Comparison of ENCODE assay signal across 12 cellular contexts in genomic region chr3:146817705-146818104, GRCh38.
A peak's percentile ranks its signal among the peaks of the same experiment; 100 is the strongest.
DNase-seq lines count a peak whose midpoint lies in the region; ATAC-seq and TF ChIP-seq lines count a peak whose summit lies in the region.
"Had no signal": no experiment of that assay in that cellular context is flagged by ENCODE, and none has a peak within 500 bp of the region (broad histone marks: within the 10 kb centered on the region; RNA-seq: fewer than 3 reads in every experiment).

No MANE protein-coding gene starts in this region.

- H3K27ac ChIP-seq in esophagus squamous epithelium, result no peak overlapping the region
- H3K27ac ChIP-seq: parathyroid adenoma, thoracic aorta had no signal

- no peak for ATAC-seq in activated CD4-positive, CD25-positive, alpha-beta regulatory T cell treated with anti-CD3 and anti-CD28 coated beads, Interleukin-2, amount 50 U/mL, for 24 hours

- 46 to 48% methylated on average over 2 of the region's 2 CpGs for WGBS in esophagus squamous epithelium, 2 donors

- H3K36me3 Mint-ChIP-seq in activated T-cell treated with anti-CD3 and anti-CD28 coated beads, Interleukin-2, amount 50 U/mL, for 24 hours (ENCODE audit: low read depth), result no peaks in the 10 kb centered on the region

- H3K4me3 ChIP-seq in AG10803 (ENCODE audit: low read length) (no peak overlapping the region), esophagus squamous epithelium (no peak overlapping the region)
- H3K4me3 ChIP-seq: thoracic aorta had no signal

- peak; percentile 70 for DNase-seq in AG10803 (ENCODE audit: low read depth)
- DNase-seq in HT-29 (ENCODE audit: low spot score), result peak; percentile 19
- peak; percentile 27 for DNase-seq in SW480 (ENCODE audit: low spot score)
- DNase-seq in globus pallidus (ENCODE audit: low spot score), result peak; percentile 28
- no peak for DNase-seq in activated T-cell treated with anti-CD3 and anti-CD28 coated beads, Interleukin-2, amount 50 U/mL, for 24 hours
- no peak for DNase-seq in GM19240 (ENCODE audit: insufficient read length, low spot score)
- no peak for DNase-seq in esophagus squamous epithelium (lab: John Stamatoyannopoulos, UW)
- DNase-seq: T1000 had no signal

- peak; percentile 68 for TF ChIP-seq CTCF in AG10803 (conservative IDR thresholded peaks at IDR 0.05; ENCODE audit: low read length)
- TF ChIP-seq CTCF in esophagus squamous epithelium (IDR thresholded peaks at IDR 0.05), result no peak

- no peak overlapping the region for H3K27ac Mint-ChIP-seq in activated T-cell treated with anti-CD3 and anti-CD28 coated beads, Interleukin-2, amount 50 U/mL, for 24 hours
- H3K27ac Mint-ChIP-seq: dendritic cell treated with granulocyte-macrophage colony-stimulating factor and Interleukin-4, amounts not matched to agents 40 ng/mL and 50 ng/mL, for 4 days had no signal

- no peaks in the 10 kb centered on the region for H3K4me1 Mint-ChIP-seq in activated T-cell treated with anti-CD3 and anti-CD28 coated beads, Interleukin-2, amount 50 U/mL, for 24 hours (ENCODE audit: low read depth)

- H3K27me3 Mint-ChIP-seq in activated T-cell treated with anti-CD3 and anti-CD28 coated beads, Interleukin-2, amount 50 U/mL, for 24 hours, result no peaks in the 10 kb centered on the region
- H3K27me3 Mint-ChIP-seq: dendritic cell treated with granulocyte-macrophage colony-stimulating factor and Interleukin-4, amounts not matched to agents 40 ng/mL and 50 ng/mL, for 4 days had no signal

- TF ChIP-seq POLR2A in esophagus squamous epithelium (IDR thresholded peaks at IDR 0.05), result no peak

- intact Hi-C loops in esophagus squamous epithelium (cut with DNase I), result no loop called here

- no peak overlapping the region for H3K4me3 Mint-ChIP-seq in activated T-cell treated with anti-CD3 and anti-CD28 coated beads, Interleukin-2, amount 50 U/mL, for 24 hours
- H3K4me3 Mint-ChIP-seq: dendritic cell treated with granulocyte-macrophage colony-stimulating factor and Interleukin-4, amounts not matched to agents 40 ng/mL and 50 ng/mL, for 4 days had no signal

- H3K36me3 ChIP-seq in esophagus squamous epithelium, result no peaks in the 10 kb centered on the region
- H3K36me3 ChIP-seq: thoracic aorta had no signal

- H3K27me3 ChIP-seq in esophagus squamous epithelium, result no peaks in the 10 kb centered on the region

- no peaks in the 10 kb centered on the region for H3K4me1 ChIP-seq in esophagus squamous epithelium
- H3K4me1 ChIP-seq: parathyroid adenoma had no signal

- H3K9me3 ChIP-seq in esophagus squamous epithelium, result no peaks in the 10 kb centered on the region
- H3K9me3 ChIP-seq: thoracic aorta had no signal

- H3K9me3 Mint-ChIP-seq in activated T-cell treated with anti-CD3 and anti-CD28 coated beads, Interleukin-2, amount 50 U/mL, for 24 hours, result peaks cover 3% of the 10 kb centered on the region
- H3K9me3 Mint-ChIP-seq: dendritic cell treated with granulocyte-macrophage colony-stimulating factor and Interleukin-4, amounts not matched to agents 40 ng/mL and 50 ng/mL, for 4 days had no signal

Comparison
In these comparisons a context has a peak if more than half of its experiments do, and no peak if none do; other contexts are left out.
1. DNase-seq: peak in AG10803 (single experiment), HT-29 (single experiment), SW480 (single experiment) and globus pallidus (single experiment); none in activated T-cell treated with anti-CD3 and anti-CD28 coated beads, Interleukin-2, amount 50 U/mL, for 24 hours (single experiment), GM19240 (single experiment) and esophagus squamous epithelium (single experiment).